Comparison of ENCODE assay signal across 9 cellular contexts in the genomic region with DNA sequence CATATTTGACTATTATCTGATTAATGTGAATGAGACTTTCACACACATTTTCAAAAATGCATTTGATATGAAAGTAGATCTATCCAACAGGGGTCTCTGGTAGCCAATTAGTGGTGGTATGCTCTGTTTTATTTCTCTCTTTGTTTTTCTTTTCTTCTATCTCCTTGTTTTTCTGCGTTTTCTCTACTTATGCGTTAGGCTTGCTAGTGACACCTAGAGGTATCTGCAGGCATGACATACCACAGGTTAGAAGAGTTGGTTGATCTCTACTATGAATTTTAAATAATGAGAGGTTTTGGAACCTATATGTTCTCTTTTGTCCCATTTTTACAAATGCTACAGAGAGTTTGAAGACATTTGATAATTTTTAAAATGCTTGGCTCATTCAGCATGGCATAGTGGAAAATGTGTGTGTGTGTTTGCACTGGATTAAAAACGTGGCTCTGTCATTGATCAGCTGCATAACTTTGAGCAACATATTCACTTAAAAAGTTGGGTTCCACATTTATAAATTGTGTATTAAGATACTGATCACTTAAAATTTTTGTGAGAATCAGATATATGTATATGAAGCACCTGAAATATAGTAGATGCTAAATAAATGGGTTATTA. TPM values are rescaled to one million over a fixed set of nuclear protein-coding genes. Genes with fewer than 3 reads are reported as not detected.
DNase-seq lines count a peak whose midpoint lies in the region; ATAC-seq and TF ChIP-seq lines count a peak whose summit lies in the region.
"Had no signal": no experiment of that assay in that cellular context is flagged by ENCODE, and none has a peak within 500 bp of the region (broad histone marks: within the 10 kb centered on the region; RNA-seq: fewer than 3 reads in every experiment).

No MANE protein-coding gene starts in this region.

- no peak overlapping the region for H3K27ac Mint-ChIP-seq in CD14-positive monocyte
- H3K27ac Mint-ChIP-seq: T-helper 1 cell treated with Interleukin-12 subunit alpha and Interleukin-12 subunit beta and Interleukin-4 antibody, amounts not matched to agents 30 μg/mL and 1 μg/mL, for 36 hours had no signal

- H3K27me3 ChIP-seq in SK-N-SH (ENCODE audit: insufficient read depth), result no peaks in the 10 kb centered on the region
- no peaks in the 10 kb centered on the region for H3K27me3 ChIP-seq in gastrocnemius medialis

- peaks cover 22% of the 10 kb centered on the region for H3K4me1 Mint-ChIP-seq in CD14-positive monocyte

- H3K4me3 ChIP-seq in SK-N-SH (ENCODE audit: low read depth in 2 of 2, low read length in 1 of 2) (peak overlapping the region in 1 of 2 experiments; percentile 21; a peak in 1 of 4 replicates), foreskin fibroblast (ENCODE audit: low read depth in 1 of 2, low read length in 2 of 2) (no peak overlapping the region), gastrocnemius medialis (peak overlapping the region in 1 of 4 donors; percentile 34)

- TF ChIP-seq CTCF in CD14-positive monocyte (IDR thresholded peaks at IDR 0.05) (peak; percentile 98), SK-N-SH (IDR thresholded peaks at IDR 0.05) (peak; percentile 98), foreskin fibroblast (IDR thresholded peaks at IDR 0.05; ENCODE audit: low read depth, low read length) (peak; percentile 93), gastrocnemius medialis (IDR thresholded peaks at IDR 0.05 in 4 of 5, conservative IDR thresholded peaks at IDR 0.05 in 1 of 5) (peak in 4 of 5 experiments; percentile 26 to 77 (median 65))

- H3K36me3 ChIP-seq in SK-N-SH (replicated peaks in 1 of 2; ENCODE audit: control insufficient read depth in 1 of 2, insufficient read depth in 2 of 2, low read length in 1 of 2) (no peaks in the 10 kb centered on the region), gastrocnemius medialis (no peaks in the 10 kb centered on the region)

- CTCF ChIA-PET in SK-N-SH (lab: Yijun Ruan, JAX), result interaction anchor here (0.6 to 2.0 kb wide), 10 partner anchors 9 to 1099 kb away, joined by 3 to 6 read pairs (median 4); no protein-coding TSS in a partner anchor

- H3F3A ChIP-seq in SK-N-SH (replicated peaks; ENCODE audit: insufficient read depth), result no peaks in the 10 kb centered on the region

- in situ Hi-C loops in gastrocnemius medialis (cut with MboI; ENCODE audit: low sequenced_read_pairs in 4 of 4), result loop anchor here in 2 of 4 donors (10.0 to 25.0 kb wide), 2 partner anchors 373 to 376 kb away; no protein-coding TSS in a partner anchor

- H3K4me3 Mint-ChIP-seq in CD14-positive monocyte, result peak overlapping the region in 1 of 2 donors; percentile 12
- H3K4me3 Mint-ChIP-seq: T-helper 1 cell treated with Interleukin-12 subunit alpha and Interleukin-12 subunit beta and Interleukin-4 antibody, amounts not matched to agents 30 μg/mL and 1 μg/mL, for 36 hours had no signal

- H3K4me1 ChIP-seq in SK-N-SH (ENCODE audit: control insufficient read depth in 1 of 2, insufficient read depth in 2 of 2, low read depth in 1 of 2, low read length in 1 of 2), result no peaks in the 10 kb centered on the region
- H3K4me1 ChIP-seq in gastrocnemius medialis, result no peaks in the 10 kb centered on the region

- H3K9me3 ChIP-seq in SK-N-SH, result no peaks in the 10 kb centered on the region
- H3K9me3 ChIP-seq in gastrocnemius medialis, result no peaks in the 10 kb centered on the region

- H3K4me2 ChIP-seq in SK-N-SH, result no peak overlapping the region

- DNase-seq in CD14-positive monocyte (ENCODE audit: low spot score) (no peak), SK-N-SH (peak; percentile 32), foreskin fibroblast (peak; percentile 32 to 68), gastrocnemius medialis (no peak), GM19238 (ENCODE audit: insufficient read length, low spot score) (no peak), SKM-1 (lab: John Stamatoyannopoulos, UW; ENCODE audit: unreplicated experiment) (no peak)

- H3K9ac ChIP-seq in SK-N-SH, result no peak overlapping the region

- intact Hi-C loops in CD14-positive monocyte (cut with micrococcal nuclease), result loop anchor here in 1 of 2 donors (10.0 kb wide), 1 partner anchor 373 kb away; no protein-coding TSS in a partner anchor
- intact Hi-C loops in gastrocnemius medialis (cut with DNase I; ENCODE audit: low total_unique reads), result loop anchor here (1.0 kb wide), 1 partner anchor 376 kb away; no protein-coding TSS in a partner anchor

- no peaks in the 10 kb centered on the region for H4K20me1 ChIP-seq in SK-N-SH (ENCODE audit: insufficient read depth)

- no peak for TF ChIP-seq POLR2A in gastrocnemius medialis (IDR thresholded peaks at IDR 0.05)

- ATAC-seq in GM18517 (IDR thresholded peaks at IDR 0.05; ENCODE audit: unreplicated experiment), result peak; percentile 66
- peak; percentile 64 for ATAC-seq in HG03520 (IDR thresholded peaks at IDR 0.05; ENCODE audit: unreplicated experiment)
- peak in 1 of 2 donors; percentile 58 for ATAC-seq in gastrocnemius medialis

- peaks cover 0 to 2% (median 0%) of the 10 kb centered on the region in 3 donors for H3K27me3 Mint-ChIP-seq in CD14-positive monocyte (ENCODE audit: low read depth in 3 of 3)

- TF ChIP-seq RAD21 in SK-N-SH (IDR thresholded peaks at IDR 0.05; ENCODE audit: low read length), result peak; percentile 83

- H2AFZ ChIP-seq in SK-N-SH (ENCODE audit: low read depth), result no peak overlapping the region

- 2% methylated on average over 3 of the region's 3 CpGs for WGBS in SK-N-SH (ENCODE audit: low lambda C conversion rate)

- TF ChIP-seq EP300 in SK-N-SH (IDR thresholded peaks at IDR 0.05; ENCODE audit: borderline replicate concordance in 1 of 2, low read depth in 1 of 2, low read length in 1 of 2), result no peak

- H3K9me2 ChIP-seq in SK-N-SH, result no peaks in the 10 kb centered on the region

- H3K36me3 Mint-ChIP-seq in CD14-positive monocyte, result no peaks in the 10 kb centered on the region

- H3K79me2 ChIP-seq in SK-N-SH (ENCODE audit: insufficient read depth), result no peaks in the 10 kb centered on the region

- H3K27ac ChIP-seq in SK-N-SH (ENCODE audit: low read depth in 2 of 2, low read length in 1 of 2) (no peak overlapping the region), gastrocnemius medialis (no peak overlapping the region)

- POLR2A ChIA-PET in SK-N-SH (lab: Yijun Ruan, JAX), result no interaction called here

- no peaks in the 10 kb centered on the region for H3K9me3 Mint-ChIP-seq in CD14-positive monocyte
- H3K9me3 Mint-ChIP-seq: T-helper 1 cell treated with Interleukin-12 subunit alpha and Interleukin-12 subunit beta and Interleukin-4 antibody, amounts not matched to agents 30 μg/mL and 1 μg/mL, for 36 hours had no signal

TF ChIP-seq in SK-N-SH, 30 proteins besides CTCF, POLR2A, EP300 and RAD21:
- TF ChIP-seq, protein P1, sequence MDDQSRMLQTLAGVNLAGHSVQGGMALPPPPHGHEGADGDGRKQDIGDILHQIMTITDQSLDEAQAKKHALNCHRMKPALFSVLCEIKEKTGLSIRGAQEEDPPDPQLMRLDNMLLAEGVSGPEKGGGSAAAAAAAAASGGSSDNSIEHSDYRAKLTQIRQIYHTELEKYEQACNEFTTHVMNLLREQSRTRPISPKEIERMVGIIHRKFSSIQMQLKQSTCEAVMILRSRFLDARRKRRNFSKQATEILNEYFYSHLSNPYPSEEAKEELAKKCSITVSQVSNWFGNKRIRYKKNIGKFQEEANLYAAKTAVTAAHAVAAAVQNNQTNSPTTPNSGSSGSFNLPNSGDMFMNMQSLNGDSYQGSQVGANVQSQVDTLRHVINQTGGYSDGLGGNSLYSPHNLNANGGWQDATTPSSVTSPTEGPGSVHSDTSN (IDR thresholded peaks at IDR 0.05), result no peak
- peak; percentile 73 for TF ChIP-seq SMC3 (IDR thresholded peaks at IDR 0.05; ENCODE audit: low read depth, low read length)
- TF ChIP-seq RCOR1 (IDR thresholded peaks at IDR 0.05; ENCODE audit: low read length), result no peak
- no peak for TF ChIP-seq CHD2 (IDR thresholded peaks at IDR 0.05; ENCODE audit: low read length, partially characterized antibody)
- TF ChIP-seq NRF1 (IDR thresholded peaks at IDR 0.05; ENCODE audit: low read depth, low read length), result no peak

RNA-seq across cellular contexts. Expression of a gene that starts 28.1 kb away (rescaled TPM):
- polyA plus RNA-seq in CD14-positive monocyte (100 to 1,000 TPM in 1 of 2 donors, 10 to 100 TPM in 1; 93.6 to 128 TPM), SK-N-SH (2012; rRNA removed) (2.5 and 3.0 TPM in 2 replicates)
- polyA plus RNA-seq in SK-N-SH (2012; cell fraction: cytosol; rRNA removed), result 1.8 and 1.9 TPM in 2 replicates
- 1.5 and 3.6 TPM in 2 replicates for polyA plus RNA-seq in SK-N-SH (2012; cell fraction: nucleus; rRNA removed)
- 10 to 100 TPM; 13.9 to 19.6 (median 15.0) TPM for total RNA-seq in gastrocnemius medialis

Comparison
In these comparisons a context has a peak if more than half of its experiments do, and no peak if none do; other contexts are left out.
1. DNase-seq: peak in SK-N-SH (single experiment) and foreskin fibroblast (2 of 2); none in CD14-positive monocyte (single experiment), gastrocnemius medialis (0 of 2), GM19238 (single experiment) and SKM-1 (single experiment).
2. RNA of a gene that starts 28.1 kb away (polyA plus RNA-seq): 93.6 to 128 TPM in CD14-positive monocyte; 1.5 to 3.6 TPM in SK-N-SH; every median in the first group is over 10 times any median in the second.
3. Peak in every context shown above with its lines, with median percentiles within 50 percentile points of each other: CTCF ChIP-seq.